In the genomic region with DNA sequence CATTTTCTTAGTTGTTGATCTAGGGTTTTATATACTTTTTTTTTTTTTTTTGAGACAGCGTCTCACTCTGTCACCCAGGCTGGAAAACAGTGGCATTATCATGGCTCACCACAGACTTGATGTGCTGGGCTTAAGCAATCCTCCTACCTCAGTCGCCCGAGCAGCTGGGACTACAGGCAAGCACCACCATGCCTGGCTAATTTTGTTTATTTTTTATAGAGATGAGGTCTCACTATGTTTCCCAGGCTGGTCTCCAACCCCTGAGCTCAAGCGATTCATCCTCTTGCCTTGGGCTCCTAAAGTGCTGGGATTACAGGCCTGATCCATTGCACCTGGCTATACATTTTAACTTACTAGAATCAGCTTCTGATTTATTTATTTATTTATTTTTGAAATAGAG, we compare ENCODE assay signal across 15 cellular contexts. TPM values are rescaled to one million over a fixed set of nuclear protein-coding genes. Genes with fewer than 3 reads are reported as not detected.
DNase-seq lines count a peak whose midpoint lies in the region; TF ChIP-seq lines count a peak whose summit lies in the region.
"Had no signal": no experiment of that assay in that cellular context is flagged by ENCODE, and none has a peak within 500 bp of the region (broad histone marks: within the 10 kb centered on the region; RNA-seq: fewer than 3 reads in every experiment).

No MANE protein-coding gene starts in this region.

- no peak overlapping the region for H2BK12ac ChIP-seq in H9 (ENCODE audit: insufficient read length, low read depth, low read length)

- H3K27ac ChIP-seq in H9 (ENCODE audit: insufficient read length, low read depth, low read length): no peak overlapping the region
- H3K27ac ChIP-seq in spleen: no peak overlapping the region

- no peak overlapping the region for H3K14ac ChIP-seq in H9 (ENCODE audit: insufficient read depth, low read length)

- H3K4ac ChIP-seq in H9 (ENCODE audit: low read depth, low read length): no peak overlapping the region

- TF ChIP-seq POLR2A in spleen (IDR thresholded peaks at IDR 0.05): no peak

- H3K4me2 ChIP-seq in H9 (ENCODE audit: insufficient read depth, insufficient read length, low read length): no peak overlapping the region

- DNase-seq in GF-D8 (lab: John Stamatoyannopoulos, UW) (peak; percentile 0), H9 (no peak), posterior vena cava (ENCODE audit: low spot score) (peak; percentile 25), spleen (peak; percentile 22), NCI-H2029 treated with DMSO at 0.1 percent for 48 hours (lab: John Stamatoyannopoulos, UW) (no peak)
- no peak for DNase-seq in activated CD8-positive, alpha-beta memory T cell treated with anti-CD3 and anti-CD28 coated beads for 24 hours
- DNase-seq: C1 segment of cervical spinal cord; Calu3; CD4-positive, alpha-beta memory T cell; COR-L47; DMS53; DMS79 treated with DMSO at 0.1 percent for 48 hours; GOT3; HCEC 1CT had no signal

- TF ChIP-seq CTCF in H9 (conservative IDR thresholded peaks at IDR 0.05) (no peak), spleen (IDR thresholded peaks at IDR 0.05 in 8 of 11, conservative IDR thresholded peaks at IDR 0.05 in 3 of 11) (no peak)

- H2BK15ac ChIP-seq in H9 (ENCODE audit: low read depth, low read length): no peak overlapping the region

- H3K4me3 ChIP-seq in spleen: no peak overlapping the region
- H3K4me3 ChIP-seq: GM12878 had no signal

- no peak overlapping the region for H4K91ac ChIP-seq in H9 (ENCODE audit: insufficient read length, low read depth, low read length)

- peaks cover 9% of the 10 kb centered on the region for H3K27me3 Mint-ChIP-seq in H9 (ENCODE audit: low read depth)

- no peak overlapping the region for H4K8ac ChIP-seq in H9 (replicated peaks; ENCODE audit: insufficient read length, low read depth, low read length)

- no peak overlapping the region for H2BK120ac ChIP-seq in H9 (ENCODE audit: low read depth, low read length, poor library complexity, severe bottlenecking)

- intact Hi-C loops in posterior vena cava (cut with DNase I): no loop called here
- intact Hi-C loops in spleen (cut with DNase I; ENCODE audit: low total_unique reads): no loop called here

- H2AK5ac ChIP-seq in H9 (ENCODE audit: insufficient read length, low read length): no peak overlapping the region

- H3K9ac ChIP-seq in H9 (ENCODE audit: extremely low read depth, insufficient read length, low read length): no peak overlapping the region

- H3K27me3 ChIP-seq in H9 (ENCODE audit: insufficient read depth, low read length) (no peaks in the 10 kb centered on the region), spleen (replicated peaks in 1 of 7) (no peaks in the 10 kb centered on the region)

- H3K79me1 ChIP-seq in H9 (ENCODE audit: insufficient read depth, low read depth, low read length, poor library complexity, severe bottlenecking): no peaks in the 10 kb centered on the region

- no peak overlapping the region for H3K4me3 Mint-ChIP-seq in H9
- H3K4me3 Mint-ChIP-seq: CD4-positive, alpha-beta memory T cell had no signal

- H4K20me1 ChIP-seq in H9 (ENCODE audit: control insufficient read depth, insufficient read depth, insufficient read length): no peaks in the 10 kb centered on the region

- H3K4me1 Mint-ChIP-seq in H9: peaks cover 7 to 12% of the 10 kb centered on the region in 2 experiments

- H3K23ac ChIP-seq in H9 (ENCODE audit: insufficient read length, low read depth, low read length): no peak overlapping the region

- H3T11ph ChIP-seq in H9 (ENCODE audit: low read length): no peak overlapping the region

- no peak overlapping the region for H3K27ac Mint-ChIP-seq in H9
- H3K27ac Mint-ChIP-seq: CD4-positive, alpha-beta memory T cell had no signal

- H3K18ac ChIP-seq in H9 (ENCODE audit: insufficient read length, low read depth, low read length): no peak overlapping the region

- H3K4me1 ChIP-seq in H9 (ENCODE audit: insufficient read depth, low read length): no peaks in the 10 kb centered on the region
- peaks cover 0 to 22% (median 10%) of the 10 kb centered on the region in 6 donors for H3K4me1 ChIP-seq in spleen

- no peak overlapping the region for H4K5ac ChIP-seq in H9 (ENCODE audit: insufficient read length, low read depth, low read length)

- no CpG with 5 or more reads among the region's 4 CpGs for WGBS in H9 (ENCODE audit: extremely low coverage, insufficient read length, low lambda C conversion rate)
- WGBS in spleen, 5 donors: 82 to 98% (median 94%) methylated on average over 4 of the region's 4 CpGs

- H3K56ac ChIP-seq in H9 (ENCODE audit: insufficient read length, low read depth, low read length): no peak overlapping the region

- H3K79me2 ChIP-seq in H9 (ENCODE audit: insufficient read depth, low read length): no peaks in the 10 kb centered on the region

- H3K9me3 Mint-ChIP-seq in H9: peaks cover 3% of the 10 kb centered on the region in 2 experiments; a peak in 3 of 5 replicates

- no peaks in the 10 kb centered on the region for H3K9me3 ChIP-seq in H9 (ENCODE audit: control insufficient read depth, low read depth, low read length)
- peaks cover 0 to 12% (median 10%) of the 10 kb centered on the region in 8 donors for H3K9me3 ChIP-seq in spleen

- no peaks in the 10 kb centered on the region for H3K36me3 ChIP-seq in spleen

- H2AFZ ChIP-seq in H9 (ENCODE audit: low read length): no peak overlapping the region

- no peaks in the 10 kb centered on the region for H3K36me3 Mint-ChIP-seq in H9 (ENCODE audit: insufficient read depth in 1 of 3, low read depth in 3 of 3)
- H3K36me3 Mint-ChIP-seq: CD4-positive, alpha-beta memory T cell had no signal

- H2BK5ac ChIP-seq in H9 (ENCODE audit: insufficient read length, low read length): no peak overlapping the region

- peak overlapping the region; percentile 30 for H2BK20ac ChIP-seq in H9 (ENCODE audit: low read depth, low read length, poor library complexity, severe bottlenecking)

- no peaks in the 10 kb centered on the region for H3K23me2 ChIP-seq in H9 (ENCODE audit: insufficient read length, low read depth, low read length, poor library complexity, severe bottlenecking)

RNA-seq across cellular contexts. Expression of a gene that starts 34.2 kb away (rescaled TPM):
- 13.3 and 14.6 TPM in 2 replicates for total RNA-seq in H9 (2021)
- total RNA-seq in posterior vena cava: 10 to 100 TPM; 27.5 to 27.7 TPM
- 100 to 1,000 TPM; 161 to 240 (median 219) TPM for total RNA-seq in spleen
- 100 to 1,000 TPM; 103 to 190 (median 189) TPM for polyA plus RNA-seq in spleen

Comparison
In these comparisons a context has a peak if more than half of its experiments do, and no peak if none do; other contexts are left out.
1. DNase-seq: peak in GF-D8 (single experiment), posterior vena cava (single experiment) and spleen (single experiment); none in H9 (single experiment), NCI-H2029 treated with DMSO at 0.1 percent for 48 hours (single experiment) and activated CD8-positive, alpha-beta memory T cell treated with anti-CD3 and anti-CD28 coated beads for 24 hours (single experiment).
2. RNA of a gene that starts 34.2 kb away (total RNA-seq): 161 to 240 TPM in spleen; 27.5 to 27.7 TPM in posterior vena cava and 13.3 to 14.6 TPM in H9; every median in the first group is over 4 times any median in the second.